Comparison of ENCODE assay signal across 7 cellular contexts in the genomic region with DNA sequence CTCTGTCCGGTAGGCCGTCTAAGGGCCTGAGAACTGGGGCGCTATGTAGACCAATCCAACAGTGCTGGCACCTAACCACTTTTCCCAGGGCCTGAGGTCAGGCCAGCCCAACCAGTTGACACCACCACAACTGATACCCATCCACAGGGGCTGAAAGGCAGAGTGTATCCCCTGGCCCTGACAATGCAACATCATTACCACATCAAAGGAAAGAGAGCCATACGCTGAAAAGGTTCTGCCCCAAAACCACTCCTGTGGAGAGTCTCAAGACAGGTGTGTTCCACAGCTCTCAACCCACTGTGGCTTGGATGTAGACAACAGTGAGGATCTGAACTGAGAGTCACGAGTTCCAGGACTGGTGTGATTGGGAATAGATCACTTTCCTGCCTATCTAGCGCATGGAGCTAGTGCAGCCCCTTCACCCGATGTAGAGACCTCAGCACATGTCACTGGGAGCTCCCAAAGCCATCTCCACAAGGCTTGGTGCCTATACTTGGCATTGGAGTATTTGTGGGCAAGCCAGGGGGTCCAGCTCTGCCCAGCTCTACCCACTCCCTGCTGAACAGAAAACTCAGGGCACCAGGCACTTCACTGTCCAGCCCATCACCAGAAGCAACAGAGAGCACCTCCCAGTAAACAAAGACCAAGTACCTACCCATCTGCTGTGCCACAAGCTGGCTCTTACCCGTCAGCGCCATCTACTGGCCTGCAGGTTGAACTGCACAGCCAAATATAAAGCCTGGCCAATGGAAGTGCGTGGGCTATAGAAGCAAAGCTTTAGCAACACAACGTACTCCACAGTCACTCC.
A peak's percentile ranks its signal among the peaks of the same experiment; 100 is the strongest.
DNase-seq lines count a peak whose midpoint lies in the region; ATAC-seq, FAIRE-seq and TF ChIP-seq lines count a peak whose summit lies in the region.

No MANE protein-coding gene starts in this region.

- no peak overlapping the region for H2AFZ ChIP-seq in H1 (ENCODE audit: low read length)

- no peaks in the 10 kb centered on the region for H3K79me2 ChIP-seq in H1 (ENCODE audit: control insufficient read depth in 1 of 2, insufficient read depth in 2 of 2, low read length in 2 of 2)

- no peak overlapping the region for H2AK5ac ChIP-seq in H1 (ENCODE audit: low read depth, low read length)

- H3K4me1 ChIP-seq in H1 (replicated peaks in 1 of 4; ENCODE audit: control insufficient read depth in 3 of 4, insufficient read depth in 4 of 4, low read length in 3 of 4), result peaks cover 0 to 3% (median 2%) of the 10 kb centered on the region in 4 experiments; a peak in 6 of 7 replicates

- H4K8ac ChIP-seq in H1 (ENCODE audit: extremely low read depth, insufficient read depth, low read length), result no peak overlapping the region

- H3K18ac ChIP-seq in H1 (ENCODE audit: extremely low read depth, low read length), result no peak overlapping the region

- H3K4me2 ChIP-seq in H1 (ENCODE audit: insufficient read depth in 1 of 2, low read depth in 2 of 2, low read length in 2 of 2), result no peak overlapping the region

- peak; percentile 82 for TF ChIP-seq CTCF in GM12872 (IDR thresholded peaks at IDR 0.05; ENCODE audit: insufficient read depth, low read depth, low read length)
- TF ChIP-seq CTCF in WERI-Rb-1 (IDR thresholded peaks at IDR 0.05; ENCODE audit: low read depth, low read length), result peak; percentile 92
- TF ChIP-seq CTCF in H1 (IDR thresholded peaks at IDR 0.05; ENCODE audit: control extremely low read depth in 1 of 3, insufficient read depth in 1 of 3, low read depth in 1 of 3, low read length in 3 of 3), result peak; percentile 91 to 99 (median 94)
- peak; percentile 98 for TF ChIP-seq CTCF in natural killer cell (IDR thresholded peaks at IDR 0.05)
- peak; percentile 94 for TF ChIP-seq CTCF in type B pancreatic cell (conservative IDR thresholded peaks at IDR 0.05)

- DNase-seq in NCI-H146 treated with DMSO at 0.1 percent for 48 hours (lab: John Stamatoyannopoulos, UW; ENCODE audit: unreplicated experiment), result peak; percentile 38
- peak; percentile 61 for DNase-seq in WERI-Rb-1
- DNase-seq in H1 (ENCODE audit: low read depth in 1 of 2, low spot score in 2 of 2), result peak; percentile 39 to 72
- peak; percentile 70 for DNase-seq in natural killer cell
- no peak for DNase-seq in type B pancreatic cell (ENCODE audit: extremely low spot score, unreplicated experiment)

- POLR2A ChIA-PET in H1 (lab: Charles Lee; ENCODE audit: partially characterized antibody), result interaction anchor here (0.6 to 0.9 kb wide), 2 partner anchors 20 to 94 kb away, joined by 3 to 4 read pairs; no protein-coding TSS in a partner anchor

- peaks cover 0 to 2% of the 10 kb centered on the region in 2 experiments for H4K20me1 ChIP-seq in H1 (replicated peaks in 1 of 2; ENCODE audit: control insufficient read depth in 1 of 2, insufficient read depth in 2 of 2, low read length in 2 of 2)

- no peak overlapping the region for H3K23ac ChIP-seq in H1 (ENCODE audit: insufficient read length)

- peak overlapping the region; percentile 44; the same call in 1 of the 2 replicates for H2BK12ac ChIP-seq in H1 (ENCODE audit: low read depth, low read length)

- peak overlapping the region; percentile 10; the same call in 1 of the 2 replicates for H2BK5ac ChIP-seq in H1 (ENCODE audit: low read depth, low read length)

- H3K79me1 ChIP-seq in H1 (ENCODE audit: low read depth, low read length), result no peaks in the 10 kb centered on the region; the same call in 1 of the 2 replicates

- H3K4me3 Mint-ChIP-seq in natural killer cell (peak overlapping the region; percentile 47), type B pancreatic cell (no peak overlapping the region)

- H3K4ac ChIP-seq in H1 (replicated peaks; ENCODE audit: insufficient read length, low read depth, low read length), result no peak overlapping the region

- H3K27me3 ChIP-seq in WERI-Rb-1 (ENCODE audit: insufficient read depth, low read depth, severe bottlenecking) (peaks cover 48% of the 10 kb centered on the region), H1 (replicated peaks in 1 of 4; ENCODE audit: control insufficient read depth in 3 of 4, extremely low read depth in 1 of 4, insufficient read depth in 3 of 4, low read length in 3 of 4) (no peaks in the 10 kb centered on the region)

- intact Hi-C loops in natural killer cell (cut with micrococcal nuclease), result loop anchor here (1.0 to 2.0 kb wide), 3 partner anchors 77 to 391 kb away; no protein-coding TSS in a partner anchor

- TF ChIP-seq POLR2A in H1 (IDR thresholded peaks at IDR 0.05; ENCODE audit: control extremely low read depth in 1 of 2, low read depth in 2 of 2, low read length in 2 of 2), result no peak

- ATAC-seq in natural killer cell (peak; percentile 94 to 97 (median 96)), GM18520 (IDR thresholded peaks at IDR 0.05; ENCODE audit: unreplicated experiment) (no peak)

- H3K4me1 Mint-ChIP-seq in natural killer cell (peaks cover 27 to 39% of the 10 kb centered on the region in 2 donors), type B pancreatic cell (ENCODE audit: unreplicated experiment) (no peaks in the 10 kb centered on the region)

- no peaks in the 10 kb centered on the region for H3K23me2 ChIP-seq in H1 (ENCODE audit: low read depth, low read length)

- no peak overlapping the region for H2BK15ac ChIP-seq in H1 (ENCODE audit: low read length)

- no peak overlapping the region for H3K14ac ChIP-seq in H1 (ENCODE audit: insufficient read length)

- no peak overlapping the region for H4K91ac ChIP-seq in H1 (replicated peaks; ENCODE audit: insufficient read length, low read length)

- CTCF ChIA-PET in H1 (lab: Charles Lee; ENCODE audit: partially characterized antibody), result interaction anchor here (0.6 to 3.5 kb wide), 71 partner anchors 8 to 654 kb away, joined by 3 to 29 read pairs (median 4); no protein-coding TSS in a partner anchor

- no peaks in the 10 kb centered on the region for H3K36me3 Mint-ChIP-seq in natural killer cell
- no peaks in the 10 kb centered on the region for H3K36me3 Mint-ChIP-seq in type B pancreatic cell

- no peak overlapping the region for H2BK120ac ChIP-seq in H1 (replicated peaks; ENCODE audit: low read depth, low read length)

- peak; percentile 99 for FAIRE-seq in H1 (lab: Jason Lieb, UNC)

- WGBS in H1 (ENCODE audit: extremely low coverage in 1 of 2, insufficient coverage in 1 of 2, insufficient read length in 1 of 2, insufficient replicate concordance in 2 of 2, low coverage in 1 of 2, low lambda C conversion rate in 2 of 2, missing lambda C conversion rate in 1 of 2), 2 experiments, result 63% methylated on average over 11 of the region's 11 CpGs; no CpG with 5 or more reads in 1 of the 2 experiments

- no peak for TF ChIP-seq EP300 in H1 (IDR thresholded peaks at IDR 0.05; ENCODE audit: borderline replicate concordance in 1 of 2, low read depth in 2 of 2, low read length in 2 of 2)

- no peak overlapping the region for H2BK20ac ChIP-seq in H1 (ENCODE audit: low read length)

- H3K56ac ChIP-seq in H1 (replicated peaks; ENCODE audit: insufficient read length, low read depth, low read length), result no peak overlapping the region

- H3K27ac ChIP-seq in WERI-Rb-1 (no peak overlapping the region), H1 (ENCODE audit: low read depth, low read length) (no peak overlapping the region)

- H3K27ac Mint-ChIP-seq in natural killer cell (peak overlapping the region; percentile 39 to 86), type B pancreatic cell (no peak overlapping the region)

- H3K36me3 ChIP-seq in WERI-Rb-1 (no peaks in the 10 kb centered on the region), H1 (ENCODE audit: control insufficient read depth in 2 of 4, insufficient read depth in 4 of 4, low read length in 3 of 4) (no peaks in the 10 kb centered on the region)

- H3K9me3 Mint-ChIP-seq in natural killer cell (no peaks in the 10 kb centered on the region), type B pancreatic cell (peaks cover 5% of the 10 kb centered on the region)

- H3K27me3 Mint-ChIP-seq in natural killer cell (ENCODE audit: low read depth in 2 of 2) (peaks cover 0 to 5% of the 10 kb centered on the region in 2 donors), type B pancreatic cell (peaks cover 3% of the 10 kb centered on the region)

- H3K9me3 ChIP-seq in WERI-Rb-1 (ENCODE audit: severe bottlenecking), result no peaks in the 10 kb centered on the region
- H3K9me3 ChIP-seq in H1 (ENCODE audit: insufficient read depth in 2 of 2, low read depth in 1 of 2, low read length in 1 of 2), result no peaks in the 10 kb centered on the region

- no peak overlapping the region for H3K9ac ChIP-seq in H1 (replicated peaks in 1 of 4; ENCODE audit: extremely low read depth in 1 of 4, low read depth in 3 of 4, low read length in 3 of 4)

- TF ChIP-seq RAD21 in H1 (IDR thresholded peaks at IDR 0.05 in 1 of 2, conservative IDR thresholded peaks at IDR 0.05 in 1 of 2; ENCODE audit: low read depth in 2 of 2, low read length in 2 of 2), result peak; percentile 97 to 98

- H3K4me3 ChIP-seq in WERI-Rb-1 (ENCODE audit: low read depth, low read length), result no peak overlapping the region
- no peak overlapping the region for H3K4me3 ChIP-seq in H1 (ENCODE audit: extremely low read depth in 1 of 4, insufficient read depth in 2 of 4, low read depth in 3 of 4, low read length in 4 of 4)

- H4K5ac ChIP-seq in H1 (ENCODE audit: insufficient read length, low read depth, low read length), result no peak overlapping the region

TF ChIP-seq in H1, 55 proteins besides CTCF, POLR2A, EP300 and RAD21 (continues in another document):
- no peak for TF ChIP-seq BCL11A (IDR thresholded peaks at IDR 0.05; ENCODE audit: low read depth in 2 of 2, low read length in 2 of 2)
- TF ChIP-seq, protein P1, sequence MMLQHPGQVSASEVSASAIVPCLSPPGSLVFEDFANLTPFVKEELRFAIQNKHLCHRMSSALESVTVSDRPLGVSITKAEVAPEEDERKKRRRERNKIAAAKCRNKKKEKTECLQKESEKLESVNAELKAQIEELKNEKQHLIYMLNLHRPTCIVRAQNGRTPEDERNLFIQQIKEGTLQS (IDR thresholded peaks at IDR 0.05; ENCODE audit: insufficient read depth, low read depth, low read length), result no peak
- 0 out of 2 replicates have a peak, but pooled peaks have one; percentile 30 for TF ChIP-seq YY1 (IDR thresholded peaks at IDR 0.05; ENCODE audit: low read depth, low read length)
- no peak for TF ChIP-seq KDM1A (IDR thresholded peaks at IDR 0.05; ENCODE audit: borderline replicate concordance, low read length)
- TF ChIP-seq HDAC2 (IDR thresholded peaks at IDR 0.05; ENCODE audit: borderline replicate concordance in 1 of 2, low read depth in 2 of 2, low read length in 2 of 2), result no peak
- no peak for TF ChIP-seq CBX8 (IDR thresholded peaks at IDR 0.05; ENCODE audit: borderline replicate concordance, low read depth, low read length)
- TF ChIP-seq SP2 (IDR thresholded peaks at IDR 0.05; ENCODE audit: low read length), result no peak
- no peak for TF ChIP-seq SRF (IDR thresholded peaks at IDR 0.05; ENCODE audit: low read depth, low read length)
- TF ChIP-seq TCF12 (IDR thresholded peaks at IDR 0.05; ENCODE audit: low read depth, low read length), result 0 out of 2 replicates have a peak, but pooled peaks have one; percentile 46
- no peak for TF ChIP-seq SP4 (IDR thresholded peaks at IDR 0.05; ENCODE audit: low read length)
- TF ChIP-seq, protein P2, sequence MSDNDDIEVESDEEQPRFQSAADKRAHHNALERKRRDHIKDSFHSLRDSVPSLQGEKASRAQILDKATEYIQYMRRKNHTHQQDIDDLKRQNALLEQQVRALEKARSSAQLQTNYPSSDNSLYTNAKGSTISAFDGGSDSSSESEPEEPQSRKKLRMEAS (IDR thresholded peaks at IDR 0.05), result no peak
